1 cellular context compared by ENCODE assay signal in genomic region chr20:53587157-53587703, GRCh38.
A peak's percentile ranks its signal among the peaks of the same experiment; 100 is the strongest.
TF ChIP-seq lines count a peak whose summit lies in the region.

No MANE protein-coding gene starts in this region.

TF ChIP-seq in K562, 482 proteins besides CTCF, POLR2A, EP300 and RAD21:
- TF ChIP-seq TAL1 (IDR thresholded peaks at IDR 0.05), result 0 out of 2 replicates have a peak, but pooled peaks have one; percentile 10
- TF ChIP-seq BCLAF1 (IDR thresholded peaks at IDR 0.05; ENCODE audit: borderline replicate concordance in 1 of 2, control insufficient read depth in 1 of 2, low read depth in 2 of 2, low read length in 1 of 2), result peak in 1 of 2 experiments; percentile 34; a peak in 1 of 4 replicates
- peak in 1 of 3 experiments; percentile 94; a peak in 2 of 6 replicates for TF ChIP-seq ZBTB11 (CRISPR knock-in tag; IDR thresholded peaks at IDR 0.05)
